10 cellular contexts compared by ENCODE assay signal in genomic region chr14:63867926-63868921, GRCh38. TPM values are rescaled to one million over a fixed set of nuclear protein-coding genes. Genes with fewer than 3 reads are reported as not detected.
DNase-seq lines count a peak whose midpoint lies in the region; ATAC-seq, FAIRE-seq and TF ChIP-seq lines count a peak whose summit lies in the region.
"Had no signal": no experiment of that assay in that cellular context is flagged by ENCODE, and none has a peak within 500 bp of the region (broad histone marks: within the 10 kb centered on the region; RNA-seq: fewer than 3 reads in every experiment).

No MANE protein-coding gene starts in this region.

- no peak for TF ChIP-seq POLR2A in HepG2 (IDR thresholded peaks at IDR 0.05; ENCODE audit: insufficient read depth in 1 of 2, low read depth in 2 of 2, low read length in 2 of 2)
- no peak for TF ChIP-seq POLR2A in uterus (IDR thresholded peaks at IDR 0.05)

- DNase-seq in HepG2 (ENCODE audit: low spot score): no peak
- peak; percentile 31 for DNase-seq in RPMI7951 (ENCODE audit: low read depth)
- no peak for DNase-seq in keratinocyte (ENCODE audit: low read depth, low spot score)
- no peak for DNase-seq in uterus
- DNase-seq in Kasumi-1 (lab: John Stamatoyannopoulos, UW): no peak
- no peak for DNase-seq in DMS 273 treated with DMSO at 0.1 percent for 48 hours (lab: John Stamatoyannopoulos, UW)

- BruUV-seq in HepG2 (replicated peaks; lab: Mats Ljungman, UMichigan): no TSS peak

- H3K27me3 ChIP-seq in liver (ENCODE audit: control insufficient read depth in 4 of 4, insufficient read depth in 4 of 4, low read length in 3 of 4): no peaks in the 10 kb centered on the region
- no peaks in the 10 kb centered on the region for H3K27me3 ChIP-seq in HepG2 (ENCODE audit: control insufficient read depth in 1 of 2, insufficient read depth in 2 of 2, low read length in 2 of 2)
- H3K27me3 ChIP-seq in keratinocyte (ENCODE audit: control insufficient read depth, extremely low read depth, insufficient read depth, low read length): no peaks in the 10 kb centered on the region
- no peaks in the 10 kb centered on the region for H3K27me3 ChIP-seq in uterus

- TF ChIP-seq CTCF in liver (IDR thresholded peaks at IDR 0.05; ENCODE audit: low read depth, low read length, missing input control): no peak
- TF ChIP-seq CTCF in HepG2 (CRISPR knock-in tag; IDR thresholded peaks at IDR 0.05): no peak
- no peak for TF ChIP-seq CTCF in keratinocyte (optimal IDR thresholded peaks at IDR 0.05 in 1 of 3, IDR thresholded peaks at IDR 0.05 in 1 of 3, conservative IDR thresholded peaks at IDR 0.05 in 1 of 3; ENCODE audit: extremely low read depth in 1 of 3, insufficient read depth in 2 of 3, low read length in 3 of 3)
- TF ChIP-seq CTCF in uterus (IDR thresholded peaks at IDR 0.05): no peak

- intact Hi-C loops in HepG2 (cut with micrococcal nuclease; ENCODE audit: unreplicated experiment) (no loop called here), uterus (cut with DNase I; ENCODE audit: low total_unique reads) (no loop called here)

- no peak overlapping the region for H2AFZ ChIP-seq in HepG2 (ENCODE audit: low read length)
- no peak overlapping the region for H2AFZ ChIP-seq in keratinocyte (ENCODE audit: control insufficient read depth, low read length)

- CTCF ChIA-PET in HepG2 (lab: Yijun Ruan, JAX; ENCODE audit: low intra/inter-chr PET ratio, low total read pairs): no interaction called here

- TF ChIP-seq EP300 in HepG2 (IDR thresholded peaks at IDR 0.05; ENCODE audit: low read depth in 2 of 2, low read length in 2 of 2) (no peak), HepG2 (CRISPR knock-in tag; IDR thresholded peaks at IDR 0.05; ENCODE audit: borderline replicate concordance) (no peak)

- peak overlapping the region in 1 of 2 donors; percentile 50 for H3K27ac ChIP-seq in liver (ENCODE audit: low read depth in 1 of 2, low read length in 2 of 2)
- no peak overlapping the region for H3K27ac ChIP-seq in HepG2 (ENCODE audit: extremely low read length, insufficient read depth, low read length)
- H3K27ac ChIP-seq in keratinocyte (ENCODE audit: control insufficient read depth, insufficient read depth, low read length): no peak overlapping the region
- H3K27ac ChIP-seq in uterus: peak overlapping the region; percentile 7 to 15

- H3K9ac ChIP-seq in liver (ENCODE audit: low read depth in 1 of 2, low read length in 2 of 2) (peak overlapping the region; percentile 38 to 66), HepG2 (ENCODE audit: insufficient read depth, low read depth, low read length) (no peak overlapping the region), keratinocyte (ENCODE audit: control insufficient read depth, extremely low read depth, insufficient read depth, low read length) (no peak overlapping the region)

- dilution Hi-C loops in keratinocyte (cut with MboI; ENCODE audit: extremely low pct_ligation_motif_present, low sequenced_read_pairs): no loop called here

- H3K9me1 ChIP-seq in keratinocyte (ENCODE audit: control insufficient read depth, extremely low read depth, insufficient read depth, low read length): no peaks in the 10 kb centered on the region

- FAIRE-seq in HepG2 (lab: Jason Lieb, UNC): no peak
- FAIRE-seq in keratinocyte (lab: Jason Lieb, UNC): no peak
- FAIRE-seq: G401.6, H1 had no signal

- H3K9me3 ChIP-seq in liver (ENCODE audit: control insufficient read depth in 4 of 4, low read length in 3 of 4) (no peaks in the 10 kb centered on the region), HepG2 (ENCODE audit: low read length) (no peaks in the 10 kb centered on the region), keratinocyte (ENCODE audit: control insufficient read depth, low read depth, low read length) (no peaks in the 10 kb centered on the region), uterus (no peaks in the 10 kb centered on the region)

- no peak for TF ChIP-seq RAD21 in liver (IDR thresholded peaks at IDR 0.05)
- TF ChIP-seq RAD21 in HepG2 (CRISPR knock-in tag; IDR thresholded peaks at IDR 0.05): no peak

- whole genome bisulfite sequencing in liver: 66% methylated on average over 6 of the region's 6 CpGs
- WGBS in HepG2 (ENCODE audit: low lambda C conversion rate): 71% methylated on average over 6 of the region's 6 CpGs

- H3K79me2 ChIP-seq in HepG2 (ENCODE audit: insufficient read depth, low read length) (no peaks in the 10 kb centered on the region), keratinocyte (ENCODE audit: control insufficient read depth, insufficient read depth, low read length) (peaks cover 11% of the 10 kb centered on the region)

- H3K4me3 ChIP-seq in liver (ENCODE audit: low read depth in 1 of 3, low read length in 3 of 3) (no peak overlapping the region), HepG2 (replicated peaks in 1 of 3; ENCODE audit: insufficient read depth in 1 of 3, low read depth in 2 of 3, low read length in 3 of 3) (no peak overlapping the region), keratinocyte (ENCODE audit: control insufficient read depth in 2 of 3, extremely low read depth in 1 of 3, insufficient read depth in 2 of 3, low read depth in 1 of 3, low read length in 3 of 3) (no peak overlapping the region), uterus (no peak overlapping the region)

- in situ Hi-C loops in HepG2 (cut with HindIII; ENCODE audit: extremely low pct_ligation_motif_present, low pct_unique_long_range_greater_than_20kb): no loop called here

- ATAC-seq in HepG2 (no peak), HG03521 (IDR thresholded peaks at IDR 0.05; ENCODE audit: unreplicated experiment) (no peak)

- POLR2A ChIA-PET in HepG2 (lab: Yijun Ruan, JAX): no interaction called here

- H4K20me1 ChIP-seq in HepG2 (ENCODE audit: insufficient read depth, low read length) (no peaks in the 10 kb centered on the region), keratinocyte (ENCODE audit: control insufficient read depth, extremely low read depth, insufficient read depth, low read length) (no peaks in the 10 kb centered on the region)

- H3K36me3 ChIP-seq in liver (ENCODE audit: control insufficient read depth in 4 of 4, insufficient read depth in 3 of 4, low read depth in 1 of 4, low read length in 3 of 4): no peaks in the 10 kb centered on the region
- H3K36me3 ChIP-seq in HepG2 (replicated peaks in 1 of 2; ENCODE audit: control insufficient read depth in 1 of 2, insufficient read depth in 2 of 2, low read length in 2 of 2): no peaks in the 10 kb centered on the region
- H3K36me3 ChIP-seq in keratinocyte (ENCODE audit: control insufficient read depth in 2 of 2, extremely low read depth in 1 of 2, insufficient read depth in 2 of 2, low read length in 2 of 2): no peaks in the 10 kb centered on the region
- no peaks in the 10 kb centered on the region for H3K36me3 ChIP-seq in uterus

- H3K4me1 ChIP-seq in liver (ENCODE audit: control insufficient read depth in 4 of 4, insufficient read depth in 4 of 4, low read length in 3 of 4) (peaks cover 2 to 8% (median 8%) of the 10 kb centered on the region in 4 donors), HepG2 (ENCODE audit: insufficient read depth, low read length) (peaks cover 15% of the 10 kb centered on the region), keratinocyte (ENCODE audit: control insufficient read depth, extremely low read depth, insufficient read depth, low read length) (peaks cover 23% of the 10 kb centered on the region), uterus (no peaks in the 10 kb centered on the region)

- no peak overlapping the region for H3K4me2 ChIP-seq in HepG2 (ENCODE audit: low read depth, low read length)
- peak overlapping the region; percentile 47 for H3K4me2 ChIP-seq in keratinocyte (ENCODE audit: control insufficient read depth, extremely low read depth, insufficient read depth, low read depth, low read length)

TF ChIP-seq in HepG2, 621 proteins besides CTCF, POLR2A, EP300 and RAD21 (continues in another document):
- no peak for TF ChIP-seq CEBPG (CRISPR knock-in tag; IDR thresholded peaks at IDR 0.05)
- TF ChIP-seq ZIK1 (CRISPR knock-in tag; IDR thresholded peaks at IDR 0.05; ENCODE audit: borderline replicate concordance, low read depth): no peak
- no peak for TF ChIP-seq ZNF337 (CRISPR knock-in tag; IDR thresholded peaks at IDR 0.05; ENCODE audit: borderline replicate concordance, low read depth)

RNA-seq across cellular contexts. Expression of gene SYNE2, which starts 15.4 kb away (rescaled TPM):
- 10 to 100 TPM; 15.5 to 79.9 TPM for total RNA-seq in liver
- polyA plus RNA-seq in liver: 10 to 100 TPM; 12.0 to 23.5 TPM
- total RNA-seq in HepG2 (2016; rRNA removed; fragmentation: Illumina TruSeq; extraction: Trizol): 13.3 and 19.5 TPM in 2 replicates
- 3.3 and 4.7 TPM in 2 replicates for total RNA-seq in HepG2 (2016; cell fraction: cytosol; rRNA removed; fragmentation: Illumina TruSeq; extraction: Trizol; ENCODE audit: low read depth)
- 13.6 and 17.1 TPM in 2 replicates for total RNA-seq in HepG2 (2016; cell fraction: insoluble cytoplasmic fraction; rRNA removed; fragmentation: Illumina TruSeq; extraction: Trizol)
- 4.5 and 4.9 TPM in 2 replicates for total RNA-seq in HepG2 (2016; cell fraction: membrane; rRNA removed; fragmentation: Illumina TruSeq; extraction: Trizol)
- 24.4 and 24.6 TPM in 2 replicates for total RNA-seq in HepG2 (2016; cell fraction: nucleus; rRNA removed; fragmentation: Illumina TruSeq; extraction: Trizol)
- 6.2 and 6.4 TPM in 2 replicates for polyA plus RNA-seq in HepG2 (2011; rRNA removed)
- 3.3 and 4.5 TPM in 2 replicates for polyA plus RNA-seq in HepG2 (2011; cell fraction: cytosol; rRNA removed)
- 21.7 and 22.7 TPM in 2 replicates for polyA plus RNA-seq in HepG2 (2011; cell fraction: nucleus; rRNA removed)
- 4.5 and 5.0 TPM in 2 replicates for polyA plus RNA-seq in HepG2 (2012)
- polyA plus RNA-seq in HepG2 (2016; cell fraction: cytosol; fragmentation: Illumina TruSeq; extraction: Trizol; ENCODE audit: low read depth): 0.34 and 0.63 TPM in 2 replicates
- 7.2 and 9.1 TPM in 2 replicates for polyA plus RNA-seq in HepG2 (2016; cell fraction: insoluble cytoplasmic fraction; fragmentation: Illumina TruSeq; extraction: Trizol; ENCODE audit: low read depth)
- 0.87 and 1.0 TPM in 2 replicates for polyA plus RNA-seq in HepG2 (2016; cell fraction: membrane; fragmentation: Illumina TruSeq; extraction: Trizol; ENCODE audit: low read depth)
- 13.5 and 14.3 TPM in 2 replicates for polyA plus RNA-seq in HepG2 (2016; cell fraction: nucleus; fragmentation: Illumina TruSeq; extraction: Trizol; ENCODE audit: insufficient read depth, low read depth)
- 21.2 and 137 TPM in 2 replicates for polyA minus RNA-seq in HepG2 (2011; rRNA and poly(A)+ RNA removed; ENCODE audit: low replicate concordance)
- 9.4 and 14.6 TPM in 2 replicates for polyA minus RNA-seq in HepG2 (2011; cell fraction: cytosol; rRNA and poly(A)+ RNA removed)
- 55.6 and 61.7 TPM in 2 replicates for polyA minus RNA-seq in HepG2 (2011; cell fraction: nucleus; rRNA and poly(A)+ RNA removed)
- total RNA-seq in RPMI7951 (2014; rRNA removed; shearing (Covaris generic)): 22.2 and 24.2 TPM in 2 replicates
- 9.5 to 11.0 TPM (median 9.9 TPM) in 3 replicates for polyA plus RNA-seq in keratinocyte
- 36.0 TPM for polyA plus RNA-seq in keratinocyte (2011; ENCODE audit: low read depth)
- polyA plus RNA-seq in keratinocyte (2011; cell fraction: cytosol; rRNA removed): 5.5 and 6.1 TPM in 2 replicates
- 32.3 and 38.4 TPM in 2 replicates for polyA plus RNA-seq in keratinocyte (2011; cell fraction: nucleus; rRNA removed)
- 9.3 and 16.1 TPM in 2 replicates for polyA plus RNA-seq in keratinocyte (2012; ENCODE audit: low replicate concordance)
- 39.6 to 72.5 TPM (median 53.5 TPM) in 3 replicates for polyA minus RNA-seq in keratinocyte
- polyA minus RNA-seq in keratinocyte (2011; cell fraction: cytosol; rRNA and poly(A)+ RNA removed): 12.7 TPM
- polyA minus RNA-seq in keratinocyte (2011; cell fraction: nucleus; rRNA and poly(A)+ RNA removed): 74.7 and 120 TPM in 2 replicates
- total RNA-seq in uterus: 100 to 1,000 TPM; 101 to 162 (median 114) TPM

Comparison
In these comparisons a context has a peak if more than half of its experiments do, and no peak if none do; other contexts are left out.
1. H3K9ac ChIP-seq: peak in liver (2 of 2); none in HepG2 (single experiment) and keratinocyte (single experiment).
2. H3K27ac ChIP-seq: peak in uterus (2 of 2); none in HepG2 (single experiment) and keratinocyte (single experiment).